8 cellular contexts compared by ENCODE assay signal in the genomic region with DNA sequence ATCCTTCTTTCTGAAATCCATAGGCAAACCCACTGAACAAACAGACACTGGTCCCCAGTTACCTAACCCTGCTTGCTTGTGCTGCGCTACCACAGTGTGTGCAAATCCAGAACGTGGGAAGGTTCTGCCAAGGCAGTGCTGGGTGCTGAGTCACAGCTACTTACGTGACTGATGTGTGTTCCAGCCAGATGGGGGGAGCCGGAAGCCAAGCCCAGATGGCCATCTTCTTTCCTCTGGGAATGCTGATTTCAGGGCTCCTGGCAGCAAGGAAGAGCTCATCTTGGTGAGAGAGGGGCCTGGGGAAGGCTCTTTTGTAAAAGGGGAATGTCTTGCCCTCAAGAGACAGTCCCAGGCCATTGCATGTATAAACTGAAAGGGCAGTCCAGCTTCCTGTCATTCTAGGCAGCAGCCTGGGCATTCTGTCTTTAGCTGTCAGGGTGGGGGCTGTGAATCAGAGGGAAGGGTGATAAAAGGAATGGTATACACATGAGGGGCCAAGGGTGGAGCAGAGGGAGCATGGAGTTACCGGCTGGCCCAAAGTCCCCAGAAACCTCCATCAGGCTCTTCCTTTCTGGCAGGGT. TPM values are rescaled to one million over a fixed set of nuclear protein-coding genes. Genes with fewer than 3 reads are reported as not detected.
DNase-seq lines count a peak whose midpoint lies in the region; ATAC-seq and TF ChIP-seq lines count a peak whose summit lies in the region.

No MANE protein-coding gene starts in this region.

- TF ChIP-seq CTCF in AG04450 (IDR thresholded peaks at IDR 0.05; ENCODE audit: low read depth, low read length) = no peak
- TF ChIP-seq CTCF in PC-3 (conservative IDR thresholded peaks at IDR 0.05; ENCODE audit: low read depth, low read length) = no peak
- TF ChIP-seq CTCF in epithelial cell of esophagus (IDR thresholded peaks at IDR 0.05; ENCODE audit: insufficient read depth, low read depth, low read length, missing control alignments) = no peak
- no peak for TF ChIP-seq CTCF in neural crest cell (conservative IDR thresholded peaks at IDR 0.05)

- intact Hi-C loops in PC-3 (cut with micrococcal nuclease) = no loop called here

- no peak overlapping the region for H3K4me3 ChIP-seq in AG04450 (ENCODE audit: low read depth, low read length)
- H3K4me3 ChIP-seq in PC-3 (ENCODE audit: low read length) = no peak overlapping the region
- no peak overlapping the region for H3K4me3 ChIP-seq in epithelial cell of esophagus (ENCODE audit: low read length)

- H3K36me3 ChIP-seq in PC-3 (ENCODE audit: low read depth, low read length) = peaks cover 24% of the 10 kb centered on the region; the same call in 1 of the 2 replicates

- H3K9ac ChIP-seq in PC-3 (ENCODE audit: low read length) = peak overlapping the region; percentile 66

- H3K4me1 ChIP-seq in PC-3 (ENCODE audit: insufficient read depth, low read length) = peaks cover 25% of the 10 kb centered on the region

- no peaks in the 10 kb centered on the region for H3K9me2 ChIP-seq in PC-3 (replicated peaks; ENCODE audit: low read length)

- no peaks in the 10 kb centered on the region for H4K20me1 ChIP-seq in PC-3 (ENCODE audit: low read length)

- no peaks in the 10 kb centered on the region for H3K79me2 ChIP-seq in PC-3 (ENCODE audit: low read length)

- H2AFZ ChIP-seq in PC-3 (ENCODE audit: low read length) = 0 out of 2 replicates have a peak overlapping the region, but pooled peaks have one; percentile 14

- CTCF ChIA-PET in AG04450 (lab: Charles Lee) (interaction anchor here (0.7 to 3.0 kb wide), 8 partner anchors 9 to 159 kb away, joined by 3 to 27 read pairs (median 4); no protein-coding TSS in a partner anchor), PC-3 (lab: Charles Lee) (no interaction called here)

- no peaks in the 10 kb centered on the region; the same call in 1 of the 2 replicates for H3K9me3 ChIP-seq in AG04450 (ENCODE audit: control insufficient read depth, insufficient read depth, low read length)
- no peaks in the 10 kb centered on the region for H3K9me3 ChIP-seq in PC-3 (ENCODE audit: low read length)

- peak; percentile 85 for DNase-seq in AG04450 (ENCODE audit: low read depth, low spot score)
- DNase-seq in PC-3 = peak; percentile 94
- DNase-seq in epithelial cell of esophagus (ENCODE audit: low read depth) = peak; percentile 97
- DNase-seq in neural crest cell (ENCODE audit: low read depth, low spot score) = no peak
- DNase-seq in NCI-H1694 treated with DMSO at 0.1 percent for 48 hours (lab: John Stamatoyannopoulos, UW) = no peak

- POLR2A ChIA-PET in AG04450 (lab: Yijun Ruan, JAX) = interaction anchor here (0.6 to 1.9 kb wide), 4 partner anchors 8 to 1563 kb away, joined by 4 to 9 read pairs (median 4); no protein-coding TSS in a partner anchor
- POLR2A ChIA-PET in PC-3 (lab: Charles Lee; ENCODE audit: unreplicated experiment) = no interaction called here

- no peaks in the 10 kb centered on the region for H3F3A ChIP-seq in PC-3 (ENCODE audit: low read length, unreplicated experiment)

- H3K27ac ChIP-seq in AG04450 (ENCODE audit: low read depth, low read length) = peak overlapping the region; percentile 71
- H3K27ac ChIP-seq in PC-3 (ENCODE audit: low read length) = peak overlapping the region; percentile 88

- H3K4me1 Mint-ChIP-seq in neural crest cell = no peaks in the 10 kb centered on the region

- no peaks in the 10 kb centered on the region for H3K36me3 Mint-ChIP-seq in neural crest cell (ENCODE audit: low read depth)

- no peaks in the 10 kb centered on the region for H3K9me3 Mint-ChIP-seq in neural crest cell

- H3K27me3 ChIP-seq in AG04450 (ENCODE audit: control insufficient read depth, insufficient read depth, low read length) (no peaks in the 10 kb centered on the region), PC-3 (ENCODE audit: low read length) (no peaks in the 10 kb centered on the region)

- no peaks in the 10 kb centered on the region for H3K27me3 Mint-ChIP-seq in neural crest cell (ENCODE audit: low read depth)

- H3K4me2 ChIP-seq in PC-3 (ENCODE audit: low read length) = peak overlapping the region; percentile 7; the same call in 1 of the 2 replicates

- peak; percentile 97 for ATAC-seq in PC-3
- no peak for ATAC-seq in GM21717 (IDR thresholded peaks at IDR 0.05; ENCODE audit: unreplicated experiment)
- ATAC-seq in HG02938 (IDR thresholded peaks at IDR 0.05; ENCODE audit: unreplicated experiment) = no peak
- ATAC-seq in GM21576 (IDR thresholded peaks at IDR 0.05; ENCODE audit: unreplicated experiment) = no peak

- BruUV-seq in PC-3 (replicated peaks; lab: Mats Ljungman, UMichigan) = no TSS peak

- H3K27ac Mint-ChIP-seq in neural crest cell (ENCODE audit: unreplicated experiment) = peak overlapping the region; percentile 81

- H3K4me3 Mint-ChIP-seq in neural crest cell = no peak overlapping the region

RNA-seq across cellular contexts. Expression of gene CD46, which starts 54.1 kb away (rescaled TPM):
- polyA plus RNA-seq in AG04450 (2011; rRNA removed) = 112 and 148 TPM in 2 replicates
- polyA minus RNA-seq in AG04450 (2011; rRNA and poly(A)+ RNA removed) = 25.4 and 60.6 TPM in 2 replicates
- total RNA-seq in PC-3 (2014; rRNA removed) (116 and 119 TPM in 2 replicates), neural crest cell (93.8 and 98.7 TPM in 2 replicates)

Comparison
In these comparisons a context has a peak if more than half of its experiments do, and no peak if none do; other contexts are left out.
1. DNase-seq: peak in AG04450 (single experiment), PC-3 (single experiment) and epithelial cell of esophagus (single experiment); none in neural crest cell (single experiment) and NCI-H1694 treated with DMSO at 0.1 percent for 48 hours (single experiment).